Comparison of ENCODE assay signal across 9 cellular contexts in genomic region chr22:46969491-46969890, GRCh38.
DNase-seq lines count a peak whose midpoint lies in the region; ATAC-seq and TF ChIP-seq lines count a peak whose summit lies in the region.
"Had no signal": no experiment of that assay in that cellular context is flagged by ENCODE, and none has a peak within 500 bp of the region (broad histone marks: within the 10 kb centered on the region; RNA-seq: fewer than 3 reads in every experiment).

No MANE protein-coding gene starts in this region.

- peaks cover 14 to 36% (median 28%) of the 10 kb centered on the region in 4 donors for H3K4me1 Mint-ChIP-seq in CD4-positive, CD25-positive, alpha-beta regulatory T cell
- H3K4me1 Mint-ChIP-seq in activated T-helper 1 cell treated with anti-CD3 and anti-CD28 coated beads, Interleukin-12 subunit alpha, Interleukin-12 subunit beta, Interleukin-2, Interleukin-4 antibody, amounts not matched to agents 30 ng/mL and 10 ng/mL and 1 ng/mL, durations not matched to agents 14 hours and 24 hours and 36 hours (ENCODE audit: low read depth): peaks cover 22% of the 10 kb centered on the region

- H3K27me3 Mint-ChIP-seq in CD4-positive, CD25-positive, alpha-beta regulatory T cell: no peaks in the 10 kb centered on the region
- no peaks in the 10 kb centered on the region for H3K27me3 Mint-ChIP-seq in activated T-helper 1 cell treated with anti-CD3 and anti-CD28 coated beads, Interleukin-12 subunit alpha, Interleukin-12 subunit beta, Interleukin-2, Interleukin-4 antibody, amounts not matched to agents 30 ng/mL and 10 ng/mL and 1 ng/mL, durations not matched to agents 14 hours and 24 hours and 36 hours (ENCODE audit: insufficient read depth)

- H3K36me3 ChIP-seq in CD4-positive, CD25-positive, alpha-beta regulatory T cell (ENCODE audit: control insufficient read depth, insufficient read depth, low read length): peaks cover 6% of the 10 kb centered on the region
- no peaks in the 10 kb centered on the region for H3K36me3 ChIP-seq in mucosa of descending colon (ENCODE audit: low read depth)

- H3K9me3 ChIP-seq in CD4-positive, CD25-positive, alpha-beta regulatory T cell (ENCODE audit: control insufficient read depth in 2 of 2, low read length in 2 of 2): no peaks in the 10 kb centered on the region
- no peaks in the 10 kb centered on the region for H3K9me3 ChIP-seq in mucosa of descending colon

- H3K4me1 ChIP-seq in CD4-positive, CD25-positive, alpha-beta regulatory T cell (ENCODE audit: control insufficient read depth, insufficient read depth, low read length, poor library complexity, severe bottlenecking): peaks cover 13% of the 10 kb centered on the region
- H3K4me1 ChIP-seq in mucosa of descending colon (ENCODE audit: low read depth): no peaks in the 10 kb centered on the region

- peak overlapping the region in 2 of 3 donors; percentile 75 to 78 for H3K27ac Mint-ChIP-seq in CD4-positive, CD25-positive, alpha-beta regulatory T cell
- peak overlapping the region; percentile 78 for H3K27ac Mint-ChIP-seq in activated T-helper 1 cell treated with anti-CD3 and anti-CD28 coated beads, Interleukin-12 subunit alpha, Interleukin-12 subunit beta, Interleukin-2, Interleukin-4 antibody, amounts not matched to agents 30 ng/mL and 10 ng/mL and 1 ng/mL, durations not matched to agents 14 hours and 24 hours and 36 hours

- DNase-seq in CD4-positive, CD25-positive, alpha-beta regulatory T cell: peak in 1 of 3 donors; percentile 2
- no peak for DNase-seq in activated T-helper 1 cell treated with anti-CD3 and anti-CD28 coated beads, Interleukin-12 subunit alpha, Interleukin-12 subunit beta, Interleukin-2, Interleukin-4 antibody, amounts not matched to agents 30 ng/mL and 10 ng/mL and 1 ng/mL, durations not matched to agents 14 hours and 24 hours and 36 hours (ENCODE audit: low spot score)
- DNase-seq in mucosa of descending colon (no peak), Right ventricle myocardium inferior (ENCODE audit: missing footprints) (no peak), HEK293T (ENCODE audit: extremely low spot score) (no peak)
- DNase-seq: NCI-H446 had no signal

- POLR2A ChIA-PET in HEK293T (lab: Yijun Ruan, JAX): no interaction called here

- no peak for TF ChIP-seq CTCF in mucosa of descending colon (IDR thresholded peaks at IDR 0.05)

- H3K4me3 ChIP-seq in CD4-positive, CD25-positive, alpha-beta regulatory T cell (ENCODE audit: low read depth, low read length): no peak overlapping the region
- no peak overlapping the region for H3K4me3 ChIP-seq in mucosa of descending colon

- H3K9me3 Mint-ChIP-seq in CD4-positive, CD25-positive, alpha-beta regulatory T cell: peaks cover 0 to 1% (median 0%) of the 10 kb centered on the region in 7 donors
- H3K9me3 Mint-ChIP-seq in activated T-helper 1 cell treated with anti-CD3 and anti-CD28 coated beads, Interleukin-12 subunit alpha, Interleukin-12 subunit beta, Interleukin-2, Interleukin-4 antibody, amounts not matched to agents 30 ng/mL and 10 ng/mL and 1 ng/mL, durations not matched to agents 14 hours and 24 hours and 36 hours: no peaks in the 10 kb centered on the region

- H3K27ac ChIP-seq in CD4-positive, CD25-positive, alpha-beta regulatory T cell (ENCODE audit: insufficient read depth, low read length, poor library complexity, severe bottlenecking): no peak overlapping the region

- H3K36me3 Mint-ChIP-seq in CD4-positive, CD25-positive, alpha-beta regulatory T cell: peaks cover 6% of the 10 kb centered on the region
- H3K36me3 Mint-ChIP-seq in activated T-helper 1 cell treated with anti-CD3 and anti-CD28 coated beads, Interleukin-12 subunit alpha, Interleukin-12 subunit beta, Interleukin-2, Interleukin-4 antibody, amounts not matched to agents 30 ng/mL and 10 ng/mL and 1 ng/mL, durations not matched to agents 14 hours and 24 hours and 36 hours (ENCODE audit: low read depth): no peaks in the 10 kb centered on the region

- CTCF ChIA-PET in HEK293T (lab: Yijun Ruan, JAX): no interaction called here

- peak overlapping the region in 1 of 4 donors; percentile 39 for H3K4me3 Mint-ChIP-seq in CD4-positive, CD25-positive, alpha-beta regulatory T cell
- no peak overlapping the region for H3K4me3 Mint-ChIP-seq in activated T-helper 1 cell treated with anti-CD3 and anti-CD28 coated beads, Interleukin-12 subunit alpha, Interleukin-12 subunit beta, Interleukin-2, Interleukin-4 antibody, amounts not matched to agents 30 ng/mL and 10 ng/mL and 1 ng/mL, durations not matched to agents 14 hours and 24 hours and 36 hours

- intact Hi-C loops in activated T-helper 1 cell treated with anti-CD3 and anti-CD28 coated beads, Interleukin-12 subunit alpha, Interleukin-12 subunit beta, Interleukin-2, Interleukin-4 antibody, amounts not matched to agents 30 ng/mL and 10 ng/mL and 1 ng/mL, durations not matched to agents 14 hours and 24 hours and 36 hours (cut with micrococcal nuclease): no loop called here
- intact Hi-C loops in mucosa of descending colon (cut with DNase I, micrococcal nuclease) (no loop called here), Right ventricle myocardium inferior (cut with DNase I) (no loop called here)

- H3K27me3 ChIP-seq in CD4-positive, CD25-positive, alpha-beta regulatory T cell (ENCODE audit: control insufficient read depth, insufficient read depth, low read length): no peaks in the 10 kb centered on the region

- ATAC-seq in CD4-positive, CD25-positive, alpha-beta regulatory T cell (ENCODE audit: low read depth in 2 of 2): peak in 1 of 2 donors; percentile 40
- ATAC-seq in GM19043 (IDR thresholded peaks at IDR 0.05; ENCODE audit: low read depth, unreplicated experiment) (peak; percentile 75), HG02970 (IDR thresholded peaks at IDR 0.05; ENCODE audit: low FRiP score, unreplicated experiment) (peak; percentile 56), mucosa of descending colon (no peak), HG03097 (IDR thresholded peaks at IDR 0.05; ENCODE audit: low FRiP score, unreplicated experiment) (no peak), Right ventricle myocardium inferior (no peak)

TF ChIP-seq in HEK293T, 16 proteins besides CTCF, POLR2A, EP300 and RAD21:
- TF ChIP-seq SP1 (IDR thresholded peaks at IDR 0.05) (no peak), LEF1 (IDR thresholded peaks at IDR 0.05; ENCODE audit: borderline replicate concordance) (no peak), FOXK2 (IDR thresholded peaks at IDR 0.05) (no peak), SUZ12 (IDR thresholded peaks at IDR 0.05) (no peak), L3MBTL2 (conservative IDR thresholded peaks at IDR 0.05) (no peak), ARNT (IDR thresholded peaks at IDR 0.05) (no peak), FOXA1 (IDR thresholded peaks at IDR 0.05) (no peak), NFRKB (IDR thresholded peaks at IDR 0.05) (no peak)
- TF ChIP-seq, protein P1, sequence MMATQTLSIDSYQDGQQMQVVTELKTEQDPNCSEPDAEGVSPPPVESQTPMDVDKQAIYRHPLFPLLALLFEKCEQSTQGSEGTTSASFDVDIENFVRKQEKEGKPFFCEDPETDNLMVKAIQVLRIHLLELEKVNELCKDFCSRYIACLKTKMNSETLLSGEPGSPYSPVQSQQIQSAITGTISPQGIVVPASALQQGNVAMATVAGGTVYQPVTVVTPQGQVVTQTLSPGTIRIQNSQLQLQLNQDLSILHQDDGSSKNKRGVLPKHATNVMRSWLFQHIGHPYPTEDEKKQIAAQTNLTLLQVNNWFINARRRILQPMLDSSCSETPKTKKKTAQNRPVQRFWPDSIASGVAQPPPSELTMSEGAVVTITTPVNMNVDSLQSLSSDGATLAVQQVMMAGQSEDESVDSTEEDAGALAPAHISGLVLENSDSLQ (IDR thresholded peaks at IDR 0.05): no peak

Comparison
In these comparisons a context has a peak if more than half of its experiments do, and no peak if none do; other contexts are left out.
1. ATAC-seq: peak in GM19043 (single experiment) and HG02970 (single experiment); none in mucosa of descending colon (single experiment), HG03097 (single experiment) and Right ventricle myocardium inferior (single experiment).